Comparison of ENCODE assay signal across 19 cellular contexts in genomic region chr3:30694148-30694547, GRCh38.
A peak's percentile ranks its signal among the peaks of the same experiment; 100 is the strongest.
DNase-seq lines count a peak whose midpoint lies in the region; ATAC-seq and TF ChIP-seq lines count a peak whose summit lies in the region.
"Had no signal": no experiment of that assay in that cellular context is flagged by ENCODE, and none has a peak within 500 bp of the region (broad histone marks: within the 10 kb centered on the region; RNA-seq: fewer than 3 reads in every experiment).

No MANE protein-coding gene starts in this region.

- H3K27ac Mint-ChIP-seq in activated naive CD4-positive, alpha-beta T cell treated with anti-CD3 and anti-CD28 coated beads, Interleukin-2, amount 50 U/mL, for 24 hours: peak overlapping the region; percentile 87
- H3K27ac Mint-ChIP-seq in activated naive CD4-positive, alpha-beta T cell treated with anti-CD3 and anti-CD28 coated beads, Interleukin-2, amount 10 ng/mL, durations not matched to agents 7 days and 5 days: no peak overlapping the region
- H3K27ac Mint-ChIP-seq in activated T-helper 17 cell treated with anti-CD3 and anti-CD28 coated beads, Interleukin-2, amount 50 U/mL, for 72 hours: peak overlapping the region; percentile 76
- H3K27ac Mint-ChIP-seq: activated CD4-positive, alpha-beta memory T cell treated with anti-CD3 and anti-CD28 coated beads, Interleukin-2, amount 10 ng/mL, durations not matched to agents 7 days and 5 days; mesothelial cell of epicardium; stimulated activated memory B cell treated with anti-CD40 and anti-IgM and Interleukin-4, amounts not matched to agents 10 μg/mL and 1 μg/mL and 100 μg/mL, for 72 hours had no signal

- H3K27ac ChIP-seq in psoas muscle (no peak overlapping the region), substantia nigra (ENCODE audit: low read depth, low read length, poor library complexity, severe bottlenecking) (no peak overlapping the region)
- H3K27ac ChIP-seq: C4-2B, upper lobe of right lung had no signal

- no peak overlapping the region for H3K4me3 Mint-ChIP-seq in activated naive CD4-positive, alpha-beta T cell treated with anti-CD3 and anti-CD28 coated beads, Interleukin-2, amount 50 U/mL, for 24 hours
- no peak overlapping the region for H3K4me3 Mint-ChIP-seq in activated naive CD4-positive, alpha-beta T cell treated with anti-CD3 and anti-CD28 coated beads, Interleukin-2, amount 10 ng/mL, durations not matched to agents 7 days and 5 days
- no peak overlapping the region for H3K4me3 Mint-ChIP-seq in activated T-helper 17 cell treated with anti-CD3 and anti-CD28 coated beads, Interleukin-2, amount 50 U/mL, for 72 hours
- H3K4me3 Mint-ChIP-seq: activated CD4-positive, alpha-beta memory T cell treated with anti-CD3 and anti-CD28 coated beads, Interleukin-2, amount 10 ng/mL, durations not matched to agents 7 days and 5 days; brain; mesothelial cell of epicardium; nephron; stimulated activated memory B cell treated with anti-CD40 and anti-IgM and Interleukin-4, amounts not matched to agents 10 μg/mL and 1 μg/mL and 100 μg/mL, for 72 hours had no signal

- H3K36me3 ChIP-seq in psoas muscle (ENCODE audit: insufficient read depth in 1 of 2, low read depth in 1 of 2): peaks cover 3 to 36% of the 10 kb centered on the region in 2 donors

- no peak overlapping the region for H3K4me3 ChIP-seq in psoas muscle
- H3K4me3 ChIP-seq: esophagus squamous epithelium, heart right ventricle, upper lobe of right lung had no signal

- H3K27me3 Mint-ChIP-seq in activated naive CD4-positive, alpha-beta T cell treated with anti-CD3 and anti-CD28 coated beads, Interleukin-2, amount 50 U/mL, for 24 hours: no peaks in the 10 kb centered on the region
- no peaks in the 10 kb centered on the region for H3K27me3 Mint-ChIP-seq in activated naive CD4-positive, alpha-beta T cell treated with anti-CD3 and anti-CD28 coated beads, Interleukin-2, amount 10 ng/mL, durations not matched to agents 7 days and 5 days
- no peaks in the 10 kb centered on the region for H3K27me3 Mint-ChIP-seq in activated T-helper 17 cell treated with anti-CD3 and anti-CD28 coated beads, Interleukin-2, amount 50 U/mL, for 72 hours
- H3K27me3 Mint-ChIP-seq: activated CD4-positive, alpha-beta memory T cell treated with anti-CD3 and anti-CD28 coated beads, Interleukin-2, amount 10 ng/mL, durations not matched to agents 7 days and 5 days; stimulated activated memory B cell treated with anti-CD40 and anti-IgM and Interleukin-4, amounts not matched to agents 10 μg/mL and 1 μg/mL and 100 μg/mL, for 72 hours had no signal

- no peaks in the 10 kb centered on the region for H3K9me3 Mint-ChIP-seq in activated naive CD4-positive, alpha-beta T cell treated with anti-CD3 and anti-CD28 coated beads, Interleukin-2, amount 50 U/mL, for 24 hours
- H3K9me3 Mint-ChIP-seq in activated naive CD4-positive, alpha-beta T cell treated with anti-CD3 and anti-CD28 coated beads, Interleukin-2, amount 10 ng/mL, durations not matched to agents 7 days and 5 days: no peaks in the 10 kb centered on the region
- H3K9me3 Mint-ChIP-seq in activated T-helper 17 cell treated with anti-CD3 and anti-CD28 coated beads, Interleukin-2, amount 50 U/mL, for 72 hours: no peaks in the 10 kb centered on the region
- H3K9me3 Mint-ChIP-seq: activated CD4-positive, alpha-beta memory T cell treated with anti-CD3 and anti-CD28 coated beads, Interleukin-2, amount 10 ng/mL, durations not matched to agents 7 days and 5 days; brain; mesothelial cell of epicardium; nephron; stimulated activated memory B cell treated with anti-CD40 and anti-IgM and Interleukin-4, amounts not matched to agents 10 μg/mL and 1 μg/mL and 100 μg/mL, for 72 hours had no signal

- CTCF ChIA-PET in activated naive CD4-positive, alpha-beta T cell treated with anti-CD3 and anti-CD28 coated beads, Interleukin-2, amount 10 ng/mL, durations not matched to agents 7 days and 5 days (lab: Charles Lee): interaction anchor here (0.7 to 4.2 kb wide), 14 partner anchors 9 to 652 kb away, joined by 3 to 30 read pairs (median 7); no protein-coding TSS in a partner anchor

- no peak for ATAC-seq in activated T-helper 17 cell treated with anti-CD3 and anti-CD28 coated beads, Interleukin-2, amount 50 U/mL, for 72 hours (replicated peaks)
- ATAC-seq in psoas muscle: peak in 3 of 4 donors; percentile 32 to 59 (median 53)

- 28 to 50% (median 31%) methylated on average over 3 of the region's 3 CpGs for WGBS in psoas muscle, 3 donors

- H3K4me1 Mint-ChIP-seq in activated naive CD4-positive, alpha-beta T cell treated with anti-CD3 and anti-CD28 coated beads, Interleukin-2, amount 50 U/mL, for 24 hours: peaks cover 82% of the 10 kb centered on the region
- peaks cover 50% of the 10 kb centered on the region for H3K4me1 Mint-ChIP-seq in activated naive CD4-positive, alpha-beta T cell treated with anti-CD3 and anti-CD28 coated beads, Interleukin-2, amount 10 ng/mL, durations not matched to agents 7 days and 5 days
- H3K4me1 Mint-ChIP-seq in activated T-helper 17 cell treated with anti-CD3 and anti-CD28 coated beads, Interleukin-2, amount 50 U/mL, for 72 hours: peaks cover 11% of the 10 kb centered on the region

- peaks cover 56% of the 10 kb centered on the region for H3K4me1 ChIP-seq in psoas muscle

- TF ChIP-seq CTCF in psoas muscle (IDR thresholded peaks at IDR 0.05): no peak

- H3K9me3 ChIP-seq in psoas muscle: no peaks in the 10 kb centered on the region
- H3K9me3 ChIP-seq: esophagus squamous epithelium, heart right ventricle, upper lobe of right lung had no signal

- peaks cover 49% of the 10 kb centered on the region for H3K36me3 Mint-ChIP-seq in activated naive CD4-positive, alpha-beta T cell treated with anti-CD3 and anti-CD28 coated beads, Interleukin-2, amount 50 U/mL, for 24 hours
- peaks cover 87% of the 10 kb centered on the region for H3K36me3 Mint-ChIP-seq in activated naive CD4-positive, alpha-beta T cell treated with anti-CD3 and anti-CD28 coated beads, Interleukin-2, amount 10 ng/mL, durations not matched to agents 7 days and 5 days
- H3K36me3 Mint-ChIP-seq in activated T-helper 17 cell treated with anti-CD3 and anti-CD28 coated beads, Interleukin-2, amount 50 U/mL, for 72 hours (ENCODE audit: low read depth): peaks cover 99% of the 10 kb centered on the region

- no peaks in the 10 kb centered on the region for H3K27me3 ChIP-seq in psoas muscle (ENCODE audit: insufficient read depth in 3 of 3, low read length in 2 of 3)
- H3K27me3 ChIP-seq: esophagus squamous epithelium, heart right ventricle, upper lobe of right lung had no signal

- intact Hi-C loops in psoas muscle (cut with DNase I): loop anchor here (5.0 to 10.0 kb wide), 6 partner anchors 87 to 652 kb away; partner anchors contain the start of gene TGFBR2 (in 1 of the 2)

- no peak for DNase-seq in activated naive CD4-positive, alpha-beta T cell treated with anti-CD3 and anti-CD28 coated beads, Interleukin-2, amount 10 ng/mL, durations not matched to agents 7 days and 5 days
- DNase-seq in NCI-H2171 treated with DMSO at 0.1 percent for 48 hours (lab: John Stamatoyannopoulos, UW) (peak; percentile 64), psoas muscle (no peak), substantia nigra (lab: John Stamatoyannopoulos, UW) (no peak)
- no peak for DNase-seq in NK-92 treated with Interleukin-12 subunit alpha and Interleukin-12 subunit beta, amount 100 ng/mL, for 24 hours (lab: John Stamatoyannopoulos, UW)
- DNase-seq: cerebellar nuclear complex, esophagus squamous epithelium, kidney, NCI-H2107, upper lobe of right lung had no signal
